In the genomic region with DNA sequence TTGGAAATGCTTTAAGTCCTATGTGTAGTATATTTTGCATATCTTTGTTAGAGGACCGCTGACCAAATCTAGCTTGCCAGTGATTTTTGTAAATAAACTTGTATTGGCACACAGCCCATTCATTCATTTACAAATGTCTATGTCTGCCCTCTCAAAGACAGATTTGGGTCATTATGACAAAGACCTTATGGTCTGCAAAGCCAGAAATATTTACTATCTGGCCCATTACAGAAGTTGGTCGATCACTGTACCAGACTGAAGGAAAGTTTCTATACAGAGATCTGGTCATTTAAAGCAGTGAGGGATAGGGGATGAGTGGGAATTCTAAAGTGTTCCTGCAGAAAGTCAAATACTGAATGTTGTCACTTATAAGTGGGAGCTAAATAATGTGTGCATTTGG, we compare ENCODE assay signal across 16 cellular contexts.
DNase-seq lines count a peak whose midpoint lies in the region; ATAC-seq and TF ChIP-seq lines count a peak whose summit lies in the region.
"Had no signal": no experiment of that assay in that cellular context is flagged by ENCODE, and none has a peak within 500 bp of the region (broad histone marks: within the 10 kb centered on the region; RNA-seq: fewer than 3 reads in every experiment).

No MANE protein-coding gene starts in this region.

- no peaks in the 10 kb centered on the region for H3K27me3 ChIP-seq in right atrium auricular region
- H3K27me3 ChIP-seq: MG63 had no signal

- TF ChIP-seq CTCF in right atrium auricular region (IDR thresholded peaks at IDR 0.05): no peak

- H3K9me3 Mint-ChIP-seq in activated T-helper 17 cell treated with anti-CD3 and anti-CD28 coated beads, Interleukin-2, amount 50 U/mL, for 72 hours: no peaks in the 10 kb centered on the region
- H3K9me3 Mint-ChIP-seq in activated T-cell treated with anti-CD3 and anti-CD28 coated beads, Interleukin-2, amount 50 U/mL, for 72 hours: peaks cover 0 to 2% of the 10 kb centered on the region in 2 donors
- H3K9me3 Mint-ChIP-seq: CD8-positive, alpha-beta T cell had no signal

- H3K4me3 ChIP-seq in right atrium auricular region: no peak overlapping the region
- H3K4me3 ChIP-seq: MG63, SK-N-MC had no signal

- H3K9me3 ChIP-seq in right atrium auricular region: no peaks in the 10 kb centered on the region
- H3K9me3 ChIP-seq: MG63 had no signal

- peaks cover 0 to 16% of the 10 kb centered on the region in 2 donors for H3K4me1 ChIP-seq in right atrium auricular region

- H3K4me1 Mint-ChIP-seq in activated T-helper 17 cell treated with anti-CD3 and anti-CD28 coated beads, Interleukin-2, amount 50 U/mL, for 72 hours: no peaks in the 10 kb centered on the region
- peaks cover 6% of the 10 kb centered on the region for H3K4me1 Mint-ChIP-seq in activated T-cell treated with anti-CD3 and anti-CD28 coated beads, Interleukin-2, amount 50 U/mL, for 72 hours (ENCODE audit: low read depth)

- DNase-seq in left ventricle myocardium superior: no peak
- DNase-seq in right atrium auricular region (ENCODE audit: low spot score): no peak
- peak; percentile 35 for DNase-seq in amniotic epithelial cell (ENCODE audit: low read depth)
- peak; percentile 5 for DNase-seq in hepatic stellate cell (ENCODE audit: low spot score)
- DNase-seq in activated T-cell treated with anti-CD3 and anti-CD28 coated beads, Interleukin-2, amount 50 U/mL, for 72 hours: no peak
- DNase-seq: CD8-positive, alpha-beta T cell; DMS153; NCI-H1105 treated with DMSO at 0.1 percent for 48 hours; NCI-H187 treated with DMSO at 0.1 percent for 48 hours; NCI-H524 had no signal

- no peak overlapping the region for H3K4me3 Mint-ChIP-seq in activated T-helper 17 cell treated with anti-CD3 and anti-CD28 coated beads, Interleukin-2, amount 50 U/mL, for 72 hours
- no peak overlapping the region for H3K4me3 Mint-ChIP-seq in activated T-cell treated with anti-CD3 and anti-CD28 coated beads, Interleukin-2, amount 50 U/mL, for 72 hours
- H3K4me3 Mint-ChIP-seq: CD8-positive, alpha-beta T cell had no signal

- no peak overlapping the region for H3K27ac Mint-ChIP-seq in activated T-helper 17 cell treated with anti-CD3 and anti-CD28 coated beads, Interleukin-2, amount 50 U/mL, for 72 hours
- H3K27ac Mint-ChIP-seq in activated T-cell treated with anti-CD3 and anti-CD28 coated beads, Interleukin-2, amount 50 U/mL, for 72 hours: no peak overlapping the region
- H3K27ac Mint-ChIP-seq: CD8-positive, alpha-beta T cell had no signal

- intact Hi-C loops in left ventricle myocardium superior (cut with micrococcal nuclease): no loop called here

- peak; percentile 55 for ATAC-seq in left ventricle myocardium superior
- ATAC-seq in activated T-helper 17 cell treated with anti-CD3 and anti-CD28 coated beads, Interleukin-2, amount 50 U/mL, for 72 hours (replicated peaks): no peak
- ATAC-seq in HG02610 (IDR thresholded peaks at IDR 0.05; ENCODE audit: unreplicated experiment): no peak
- no peak for ATAC-seq in activated T-cell treated with anti-CD3 and anti-CD28 coated beads, Interleukin-2, amount 50 U/mL, for 72 hours (replicated peaks in 1 of 2)
- ATAC-seq: CD8-positive, alpha-beta T cell; PC-3 had no signal

- no peaks in the 10 kb centered on the region for H3K36me3 ChIP-seq in right atrium auricular region
- H3K36me3 ChIP-seq: MG63 had no signal

- H3K27me3 Mint-ChIP-seq in activated T-helper 17 cell treated with anti-CD3 and anti-CD28 coated beads, Interleukin-2, amount 50 U/mL, for 72 hours: peaks cover 4% of the 10 kb centered on the region
- H3K27me3 Mint-ChIP-seq in activated T-cell treated with anti-CD3 and anti-CD28 coated beads, Interleukin-2, amount 50 U/mL, for 72 hours (ENCODE audit: low read depth): no peaks in the 10 kb centered on the region

- H3K36me3 Mint-ChIP-seq in activated T-helper 17 cell treated with anti-CD3 and anti-CD28 coated beads, Interleukin-2, amount 50 U/mL, for 72 hours (ENCODE audit: low read depth): no peaks in the 10 kb centered on the region
- H3K36me3 Mint-ChIP-seq in activated T-cell treated with anti-CD3 and anti-CD28 coated beads, Interleukin-2, amount 50 U/mL, for 72 hours (ENCODE audit: insufficient read depth in 2 of 2): no peaks in the 10 kb centered on the region
- H3K36me3 Mint-ChIP-seq: CD8-positive, alpha-beta T cell had no signal

- no peak overlapping the region for H3K27ac ChIP-seq in right atrium auricular region
- H3K27ac ChIP-seq: KMS-11, SK-N-MC had no signal

Comparison
In these comparisons a context has a peak if more than half of its experiments do, and no peak if none do; other contexts are left out.
1. DNase-seq: peak in amniotic epithelial cell (single experiment) and hepatic stellate cell (single experiment); none in left ventricle myocardium superior (single experiment), right atrium auricular region (single experiment) and activated T-cell treated with anti-CD3 and anti-CD28 coated beads, Interleukin-2, amount 50 U/mL, for 72 hours (0 of 2).